ENCODE assay signal across 33 cellular contexts in genomic region chr5:23482642-23483041, GRCh38. TPM values are rescaled to one million over a fixed set of nuclear protein-coding genes. Genes with fewer than 3 reads are reported as not detected.
"Had no signal": no experiment of that assay in that cellular context is flagged by ENCODE, and none has a peak within 500 bp of the region (broad histone marks: within the 10 kb centered on the region; RNA-seq: fewer than 3 reads in every experiment).

No MANE protein-coding gene starts in this region.

- H3K36me3 ChIP-seq: ascending aorta, cardiac muscle cell, SJCRH30 had no signal

- H3K4me3 ChIP-seq: ascending aorta, cardiac muscle cell, PC-9, SJCRH30, SK-N-MC had no signal

- DNase-seq: activated CD4-positive, alpha-beta T cell treated with anti-CD3 and anti-CD28 coated beads, Interleukin-2, amount 10 ng/mL, durations not matched to agents 24 days and 14 days; activated CD4-positive, alpha-beta T cell treated with anti-CD3 and anti-CD28 coated beads, Interleukin-2, amount 50 U/mL, for 4 hours; activated CD8-positive, alpha-beta T cell treated with anti-CD3 and anti-CD28 coated beads for 36 hours; activated gamma-delta T cell; activated naive CD4-positive, alpha-beta T cell treated with Interleukin-2 at 50 U/mL for 16 hours; activated naive CD8-positive, alpha-beta T cell treated with anti-CD3 and anti-CD28 coated beads, Interleukin-2, amount 10 ng/mL, durations not matched to agents 7 days and 5 days; activated T-cell treated with anti-CD3 and anti-CD28 coated beads, Interleukin-2, amount 50 U/mL, for 24 hours; amygdala; cerebellar nuclear complex; Karpas-422; KBM-7; NCI-H1105; NCI-H1436 treated with DMSO at 0.1 percent for 48 hours; NCI-H1694 treated with DMSO at 0.1 percent for 48 hours; NCI-H2029; NCI-H2171 treated with DMSO at 0.1 percent for 48 hours; NCI-H2227 treated with DMSO at 0.1 percent for 48 hours; NCI-H524 treated with DMSO at 0.1 percent for 48 hours; NCI-H748 treated with DMSO at 0.1 percent for 48 hours; NK-92 treated with Interleukin-12 subunit alpha and Interleukin-12 subunit beta, amount 100 ng/mL, for 24 hours; PC-9; SHP77; SJCRH30 had no signal

- H3K9me3 ChIP-seq: ascending aorta, SJCRH30 had no signal

- H3K27ac ChIP-seq: ascending aorta, cardiac muscle cell, PC-9, SJCRH30, SK-N-MC had no signal

- FAIRE-seq: TTC549 had no signal

- H3K4me1 ChIP-seq: ascending aorta, SJCRH30 had no signal

- H3K27me3 ChIP-seq: ascending aorta, cardiac muscle cell, SJCRH30 had no signal

RNA-seq across cellular contexts. Expression of gene PRDM9, which starts 24.8 kb away (rescaled TPM):
- total RNA-seq: activated CD4-positive, alpha-beta T cell treated with anti-CD3 and anti-CD28 coated beads, Interleukin-2, amount 10 ng/mL, durations not matched to agents 24 days and 14 days; activated CD8-positive, alpha-beta memory T cell treated with anti-CD3 and anti-CD28 coated beads for 36 hours; activated CD8-positive, alpha-beta T cell treated with anti-CD3 and anti-CD28 coated beads for 36 hours; activated naive CD8-positive, alpha-beta T cell treated with anti-CD3 and anti-CD28 coated beads, Interleukin-2, amount 10 ng/mL, durations not matched to agents 7 days and 5 days; activated T-helper 2 cell treated with anti-CD3 and anti-CD28 coated beads, Interferon-gamma antibody, Interleukin-2, Interleukin-4, amounts not matched to agents 10 μg/mL and 5 μg/mL and 100 μg/mL, durations not matched to agents 14 hours and 24 hours and 36 hours; ascending aorta; cardiac muscle cell; MCF 10A; NCI-H460; PC-9; SJCRH30; T-helper 1 cell treated with Interleukin-12 subunit alpha and Interleukin-12 subunit beta and Interleukin-4 antibody, amounts not matched to agents 30 ng/mL and 1 ng/mL, for 36 hours; T-helper 2 cell treated with Interferon-gamma antibody and Interleukin-4, amounts not matched to agents 100 ng/mL and 5 ng/mL, for 36 hours had no signal
